Comparison of ENCODE assay signal across 8 cellular contexts in genomic region chr15:40038654-40039543, GRCh38. TPM values are rescaled to one million over a fixed set of nuclear protein-coding genes. Genes with fewer than 3 reads are reported as not detected.
DNase-seq lines count a peak whose midpoint lies in the region; ATAC-seq and TF ChIP-seq lines count a peak whose summit lies in the region.

SRP14 (minus strand) TSS chr15:40039181; CDS start chr15:40039116, 65 bp downstream.

- H3K9me3 Mint-ChIP-seq in CD4-positive, alpha-beta T cell = no peaks in the 10 kb centered on the region
- H3K9me3 Mint-ChIP-seq in activated CD4-positive, alpha-beta memory T cell treated with anti-CD3 and anti-CD28 coated beads for 36 hours = no peaks in the 10 kb centered on the region

- TF ChIP-seq CTCF in CD4-positive, alpha-beta T cell (IDR thresholded peaks at IDR 0.05) = no peak
- peak in 49 of 56 donors; percentile 3 to 63 (median 42) for TF ChIP-seq CTCF in dorsolateral prefrontal cortex (IDR thresholded peaks at IDR 0.05 in 54 of 56, conservative IDR thresholded peaks at IDR 0.05 in 2 of 56; ENCODE audit: low read depth in 1 of 56, partially characterized antibody in 56 of 56)
- peak; percentile 34 for TF ChIP-seq CTCF in liver (IDR thresholded peaks at IDR 0.05; ENCODE audit: low read depth, low read length, missing input control)

- ATAC-seq in CD4-positive, alpha-beta T cell (ENCODE audit: poor library complexity) = peak; percentile 92
- peak; percentile 93 for ATAC-seq in GM19455 (IDR thresholded peaks at IDR 0.05; ENCODE audit: unreplicated experiment)

- peak within 1 kb of the TSS; percentile 97 for H3K27ac Mint-ChIP-seq in CD4-positive, alpha-beta T cell
- peak within 1 kb of the TSS; percentile 91 for H3K27ac Mint-ChIP-seq in activated CD4-positive, alpha-beta memory T cell treated with anti-CD3 and anti-CD28 coated beads for 36 hours

- TF ChIP-seq RAD21 in liver (IDR thresholded peaks at IDR 0.05) = no peak

- CTCF ChIA-PET in CD4-positive, alpha-beta T cell (lab: Charles Lee) = interaction anchor here (1.2 to 2.5 kb wide), 8 partner anchors 10 to 468 kb away, joined by 3 to 9 read pairs (median 5); partner anchors contain the start of genes BMF and PLCB2
- CTCF ChIA-PET in activated CD4-positive, alpha-beta memory T cell treated with anti-CD3 and anti-CD28 coated beads for 36 hours (lab: Charles Lee) = interaction anchor here (0.8 to 7.4 kb wide), 15 partner anchors 8 to 286 kb away, joined by 3 to 69 read pairs (median 4); partner anchors contain the start of genes BMF and FSIP1

- intact Hi-C loops in CD4-positive, alpha-beta T cell (cut with DNase I, micrococcal nuclease) = loop anchor here (1.0 to 2.0 kb wide), 4 partner anchors 70 to 252 kb away; partner anchors contain the start of genes BMF (in 1 of the 2) and EIF2AK4 (in 1 of the 2)
- intact Hi-C loops in activated CD4-positive, alpha-beta memory T cell treated with anti-CD3 and anti-CD28 coated beads for 36 hours (cut with micrococcal nuclease) = loop anchor here (1.0 to 10.0 kb wide), 3 partner anchors 8 to 354 kb away; partner anchors contain the start of gene FSIP1
- intact Hi-C loops in dorsolateral prefrontal cortex (cut with DNase I) = loop anchor here in 1 of 2 donors (5.0 kb wide), 1 partner anchor 68 kb away; the partner anchor contains the start of gene BMF

- H3K4me3 Mint-ChIP-seq in CD4-positive, alpha-beta T cell = peak within 1 kb of the TSS; percentile 100
- H3K4me3 Mint-ChIP-seq in activated CD4-positive, alpha-beta memory T cell treated with anti-CD3 and anti-CD28 coated beads for 36 hours = peak within 1 kb of the TSS; percentile 98

- no peaks in the 10 kb centered on the region for H3K9me3 ChIP-seq in CD4-positive, alpha-beta T cell (ENCODE audit: control insufficient read depth, low read length)
- no peaks in the 10 kb centered on the region for H3K9me3 ChIP-seq in liver (ENCODE audit: control insufficient read depth in 4 of 4, low read length in 3 of 4)

- POLR2A ChIA-PET in CD4-positive, alpha-beta T cell (lab: Charles Lee) = interaction anchor here (0.6 to 3.0 kb wide), 12 partner anchors 9 to 365 kb away, joined by 3 to 19 read pairs (median 3); partner anchors contain the start of gene FSIP1
- POLR2A ChIA-PET in activated CD4-positive, alpha-beta memory T cell treated with anti-CD3 and anti-CD28 coated beads for 36 hours (lab: Charles Lee) = interaction anchor here (0.8 to 3.4 kb wide), 8 partner anchors 8 to 269 kb away, joined by 3 to 12 read pairs (median 5); partner anchors contain the start of genes EIF2AK4 and PLCB2

- DNase-seq in CD4-positive, alpha-beta T cell = peak; percentile 85 to 93 (median 90)
- DNase-seq in HK-2 (ENCODE audit: unreplicated experiment) (peak; percentile 91), NCI-H82 treated with DMSO at 0.1 percent for 48 hours (lab: John Stamatoyannopoulos, UW; ENCODE audit: unreplicated experiment) (peak; percentile 81), dorsolateral prefrontal cortex (peak; percentile 94 to 96 (median 94))
- DNase-seq in activated CD4-positive, alpha-beta memory T cell treated with anti-CD3 and anti-CD28 coated beads for 36 hours = peak; percentile 97
- DNase-seq in stimulated activated CD4-positive, alpha-beta T cell treated with anti-CD3 and anti-CD28 coated beads, Interleukin-4, amount 100 ng/mL, for 1 hour = peak; percentile 93

- H3K4me1 ChIP-seq in liver (ENCODE audit: control insufficient read depth in 4 of 4, insufficient read depth in 4 of 4, low read length in 3 of 4) = peaks cover 11 to 33% (median 29%) of the 10 kb centered on the region in 4 donors

- peak within 1 kb of the TSS; percentile 59 to 100 (median 94) for H3K4me3 ChIP-seq in dorsolateral prefrontal cortex
- H3K4me3 ChIP-seq in liver (ENCODE audit: low read depth in 1 of 3, low read length in 3 of 3) = peak within 1 kb of the TSS; percentile 87 to 99 (median 97)

- H3K27me3 ChIP-seq in CD4-positive, alpha-beta T cell (ENCODE audit: control insufficient read depth, insufficient read depth, low read length) = no peaks in the 10 kb centered on the region
- H3K27me3 ChIP-seq in dorsolateral prefrontal cortex (no peaks in the 10 kb centered on the region), liver (ENCODE audit: control insufficient read depth in 4 of 4, insufficient read depth in 4 of 4, low read length in 3 of 4) (no peaks in the 10 kb centered on the region)

- no peaks in the 10 kb centered on the region for H3K27me3 Mint-ChIP-seq in CD4-positive, alpha-beta T cell
- H3K27me3 Mint-ChIP-seq in activated CD4-positive, alpha-beta memory T cell treated with anti-CD3 and anti-CD28 coated beads for 36 hours = no peaks in the 10 kb centered on the region

- H3K9ac ChIP-seq in liver (ENCODE audit: low read depth in 1 of 2, low read length in 2 of 2) = peak within 1 kb of the TSS; percentile 91 to 99

- under 1% methylated on average over 59 of the region's 59 CpGs for WGBS in liver

- H3K27ac ChIP-seq in CD4-positive, alpha-beta T cell (ENCODE audit: low read depth, low read length) = peak within 1 kb of the TSS; percentile 88
- H3K27ac ChIP-seq in dorsolateral prefrontal cortex (peak within 1 kb of the TSS; percentile 57 to 99 (median 94)), liver (ENCODE audit: low read depth in 1 of 2, low read length in 2 of 2) (peak within 1 kb of the TSS; percentile 98 to 99)

- H3K4me1 Mint-ChIP-seq in CD4-positive, alpha-beta T cell (ENCODE audit: low read depth) = peaks cover 49% of the 10 kb centered on the region
- peaks cover 27% of the 10 kb centered on the region for H3K4me1 Mint-ChIP-seq in activated CD4-positive, alpha-beta memory T cell treated with anti-CD3 and anti-CD28 coated beads for 36 hours (ENCODE audit: low read depth)

- peaks cover 54% of the 10 kb centered on the region for H3K36me3 Mint-ChIP-seq in CD4-positive, alpha-beta T cell (ENCODE audit: low read depth)
- H3K36me3 Mint-ChIP-seq in activated CD4-positive, alpha-beta memory T cell treated with anti-CD3 and anti-CD28 coated beads for 36 hours = peaks cover 37% of the 10 kb centered on the region

- peaks cover 10 to 30% (median 28%) of the 10 kb centered on the region in 4 donors for H3K36me3 ChIP-seq in liver (ENCODE audit: control insufficient read depth in 4 of 4, insufficient read depth in 3 of 4, low read depth in 1 of 4, low read length in 3 of 4)

TF ChIP-seq in liver, 16 proteins besides CTCF, POLR2A, EP300 and RAD21 (continues in another document):
- no peak for TF ChIP-seq FOXA2 (IDR thresholded peaks at IDR 0.05)
- TF ChIP-seq EGR1 (IDR thresholded peaks at IDR 0.05; ENCODE audit: low read depth in 2 of 2) = peak in 1 of 2 donors; percentile 19
- TF ChIP-seq HNF4G (IDR thresholded peaks at IDR 0.05) = no peak
- peak; percentile 51 for TF ChIP-seq REST (IDR thresholded peaks at IDR 0.05)
- TF ChIP-seq HNF4A (conservative IDR thresholded peaks at IDR 0.05) = no peak
- no peak for TF ChIP-seq FOXA1 (IDR thresholded peaks at IDR 0.05)
- TF ChIP-seq RXRA (IDR thresholded peaks at IDR 0.05) = peak; percentile 47 to 57
- TF ChIP-seq GABPA (IDR thresholded peaks at IDR 0.05 in 1 of 2, conservative IDR thresholded peaks at IDR 0.05 in 1 of 2) = peak; percentile 96 to 98
- peak; percentile 74 for TF ChIP-seq YY1 (IDR thresholded peaks at IDR 0.05)
- peak; percentile 40 for TF ChIP-seq MAX (IDR thresholded peaks at IDR 0.05)
- no peak for TF ChIP-seq JUND (IDR thresholded peaks at IDR 0.05)
- TF ChIP-seq TAF1 (conservative IDR thresholded peaks at IDR 0.05) = no peak
- peak; percentile 60 for TF ChIP-seq SP1 (IDR thresholded peaks at IDR 0.05)
- TF ChIP-seq NR2F2 (IDR thresholded peaks at IDR 0.05) = peak; percentile 71

RNA-seq across cellular contexts. Expression of gene SRP14, which starts in this region (rescaled TPM):
- 100 to 1,000 TPM; 120 to 126 TPM for total RNA-seq in CD4-positive, alpha-beta T cell
- 100 to 1,000 TPM; 168 to 170 TPM for total RNA-seq in activated CD4-positive, alpha-beta memory T cell treated with anti-CD3 and anti-CD28 coated beads for 36 hours
- total RNA-seq in dorsolateral prefrontal cortex (100 to 1,000 TPM; 118 to 280 (median 179) TPM), liver (10 to 100 TPM; 67.2 to 84.9 TPM)
- 100 to 1,000 TPM; 146 to 357 TPM for polyA plus RNA-seq in liver

Comparison
In these comparisons a context has a peak if more than half of its experiments do, and no peak if none do; other contexts are left out.
1. Peak in every context shown above with its lines: DNase-seq, ATAC-seq, H3K4me3 ChIP-seq and H3K27ac ChIP-seq.